In the genomic region with DNA sequence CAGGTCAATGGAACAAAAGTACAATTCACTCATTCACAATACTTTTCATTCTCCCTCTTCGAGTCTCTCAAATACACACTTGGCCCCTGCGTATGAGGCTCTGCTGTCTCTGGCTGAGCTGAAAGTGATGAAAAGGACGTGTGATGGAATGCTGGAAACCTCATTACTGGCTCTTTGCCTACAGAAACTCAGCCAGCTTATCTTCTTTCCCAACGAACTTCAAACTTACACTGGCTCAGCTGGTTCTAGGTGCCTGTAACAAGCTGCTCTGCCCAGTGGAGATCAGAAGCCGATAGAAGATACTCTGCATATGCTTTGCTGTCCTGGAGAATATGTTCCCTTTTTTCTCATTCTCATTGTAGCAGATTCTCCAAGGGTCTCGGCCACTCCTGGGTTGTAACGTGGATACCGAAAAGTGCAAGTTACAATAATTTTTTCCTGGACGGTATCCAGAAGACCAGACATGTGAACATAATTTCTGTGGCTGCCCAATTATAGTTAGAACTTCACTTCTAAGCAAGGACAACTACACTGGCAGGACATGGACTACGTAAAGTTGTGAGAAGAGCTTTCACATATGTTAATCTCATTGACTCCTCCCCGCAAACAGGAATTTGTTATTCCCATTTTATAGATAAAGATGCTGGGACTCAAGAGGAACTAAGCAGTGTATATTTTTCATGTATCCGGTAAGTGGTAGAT, we compare ENCODE assay signal across 16 cellular contexts.
DNase-seq lines count a peak whose midpoint lies in the region; ATAC-seq, FAIRE-seq and TF ChIP-seq lines count a peak whose summit lies in the region.
"Had no signal": no experiment of that assay in that cellular context is flagged by ENCODE, and none has a peak within 500 bp of the region (broad histone marks: within the 10 kb centered on the region; RNA-seq: fewer than 3 reads in every experiment).

No MANE protein-coding gene starts in this region.

- H3K79me2 ChIP-seq in GM23248 (ENCODE audit: insufficient read depth) (no peaks in the 10 kb centered on the region), keratinocyte (ENCODE audit: control insufficient read depth, insufficient read depth, low read length) (no peaks in the 10 kb centered on the region)

- H3K9me3 ChIP-seq in GM23248 (ENCODE audit: low read depth) (no peaks in the 10 kb centered on the region), keratinocyte (ENCODE audit: control insufficient read depth, low read depth, low read length) (no peaks in the 10 kb centered on the region), small intestine (ENCODE audit: control insufficient read depth, low read depth) (no peaks in the 10 kb centered on the region)
- H3K9me3 ChIP-seq: BLaER1 had no signal

- no peaks in the 10 kb centered on the region for H4K20me1 ChIP-seq in GM23248 (ENCODE audit: insufficient read depth)
- no peaks in the 10 kb centered on the region for H4K20me1 ChIP-seq in keratinocyte (ENCODE audit: control insufficient read depth, extremely low read depth, insufficient read depth, low read length)
- H4K20me1 ChIP-seq: BLaER1 had no signal

- FAIRE-seq in keratinocyte (lab: Jason Lieb, UNC) (peak; percentile 68), small intestine (lab: Jason Lieb, UNC) (no peak)

- peaks cover 14% of the 10 kb centered on the region for H3F3A ChIP-seq in GM23248 (ENCODE audit: insufficient read depth)

- ATAC-seq in HG03521 (IDR thresholded peaks at IDR 0.05; ENCODE audit: unreplicated experiment) = no peak
- ATAC-seq in GM18909 (IDR thresholded peaks at IDR 0.05; ENCODE audit: poor library complexity, unreplicated experiment) = no peak
- ATAC-seq: PC-3 had no signal

- DNase-seq in GM23248 = peak; percentile 25
- peak; percentile 12 for DNase-seq in epithelial cell of prostate (ENCODE audit: low read depth, low spot score)
- no peak for DNase-seq in keratinocyte (ENCODE audit: low read depth, low spot score)
- peak; percentile 84 for DNase-seq in small intestine
- no peak for DNase-seq in RKO (ENCODE audit: low spot score)
- no peak for DNase-seq in T-helper 1 cell
- DNase-seq: activated B cell treated with CpG ODN at 0.5 μM for 24 hours, HFFc6, NCI-H1417 treated with DMSO at 0.1 percent for 48 hours, NCI-H510A, PC-3 had no signal

- H3K36me3 ChIP-seq in GM23248 (ENCODE audit: low read depth) = no peaks in the 10 kb centered on the region
- H3K36me3 ChIP-seq in keratinocyte (ENCODE audit: control insufficient read depth in 2 of 2, extremely low read depth in 1 of 2, insufficient read depth in 2 of 2, low read length in 2 of 2) = no peaks in the 10 kb centered on the region
- H3K36me3 ChIP-seq in small intestine (ENCODE audit: control insufficient read depth in 2 of 2, insufficient read depth in 2 of 2, low read length in 2 of 2) = no peaks in the 10 kb centered on the region
- H3K36me3 ChIP-seq: BLaER1 had no signal

- H3K9ac ChIP-seq in GM23248 = no peak overlapping the region
- no peak overlapping the region for H3K9ac ChIP-seq in keratinocyte (ENCODE audit: control insufficient read depth, extremely low read depth, insufficient read depth, low read length)
- H3K9ac ChIP-seq: BLaER1, KMS-11 had no signal

- dilution Hi-C loops in keratinocyte (cut with MboI; ENCODE audit: extremely low pct_ligation_motif_present, low sequenced_read_pairs) = no loop called here

- peak overlapping the region; percentile 53; the same call in 1 of the 2 replicates for H2AFZ ChIP-seq in GM23248
- no peak overlapping the region for H2AFZ ChIP-seq in keratinocyte (ENCODE audit: control insufficient read depth, low read length)

- no peak overlapping the region for H3K4me3 ChIP-seq in GM23248
- H3K4me3 ChIP-seq in keratinocyte (ENCODE audit: control insufficient read depth in 2 of 3, extremely low read depth in 1 of 3, insufficient read depth in 2 of 3, low read depth in 1 of 3, low read length in 3 of 3) = no peak overlapping the region
- H3K4me3 ChIP-seq in small intestine (ENCODE audit: low read depth in 1 of 2, low read length in 2 of 2) = no peak overlapping the region
- H3K4me3 ChIP-seq: BLaER1 had no signal

- H3K27me3 ChIP-seq in GM23248 (replicated peaks; ENCODE audit: insufficient read depth) (no peaks in the 10 kb centered on the region), keratinocyte (ENCODE audit: control insufficient read depth, extremely low read depth, insufficient read depth, low read length) (no peaks in the 10 kb centered on the region), small intestine (ENCODE audit: control insufficient read depth in 2 of 2, insufficient read depth in 2 of 2, low read length in 2 of 2) (no peaks in the 10 kb centered on the region)
- H3K27me3 ChIP-seq: BLaER1 had no signal

- in situ Hi-C loops in GM23248 (cut with MboI) = no loop called here

- H3K4me1 ChIP-seq in GM23248 (ENCODE audit: insufficient read depth) (0 out of 2 replicates have a peak, but pooled peaks cover 10% of the 10 kb centered on the region), keratinocyte (ENCODE audit: control insufficient read depth, extremely low read depth, insufficient read depth, low read length) (peaks cover 16% of the 10 kb centered on the region), small intestine (ENCODE audit: control insufficient read depth in 2 of 2, insufficient read depth in 1 of 2, low read depth in 1 of 2, low read length in 1 of 2) (peaks cover 0 to 10% of the 10 kb centered on the region in 2 donors)
- H3K4me1 ChIP-seq: BLaER1 had no signal

- no peak for TF ChIP-seq CTCF in keratinocyte (optimal IDR thresholded peaks at IDR 0.05 in 1 of 3, IDR thresholded peaks at IDR 0.05 in 1 of 3, conservative IDR thresholded peaks at IDR 0.05 in 1 of 3; ENCODE audit: extremely low read depth in 1 of 3, insufficient read depth in 2 of 3, low read length in 3 of 3)

- no peak overlapping the region for H3K27ac ChIP-seq in GM23248
- H3K27ac ChIP-seq in epithelial cell of prostate = no peak overlapping the region
- H3K27ac ChIP-seq in keratinocyte (ENCODE audit: control insufficient read depth, insufficient read depth, low read length) = no peak overlapping the region
- H3K27ac ChIP-seq in small intestine (ENCODE audit: low read depth in 1 of 2, low read length in 1 of 2) = no peak overlapping the region
- H3K27ac ChIP-seq: BLaER1, HL-60, KMS-11 had no signal

- no peaks in the 10 kb centered on the region for H3K9me2 ChIP-seq in GM23248 (ENCODE audit: insufficient read depth)

- no peak overlapping the region for H3K4me2 ChIP-seq in GM23248 (ENCODE audit: unreplicated experiment)
- no peak overlapping the region for H3K4me2 ChIP-seq in keratinocyte (ENCODE audit: control insufficient read depth, extremely low read depth, insufficient read depth, low read depth, low read length)
- H3K4me2 ChIP-seq: BLaER1, KMS-11 had no signal

- 28 to 31% methylated on average over 12 of the region's 12 CpGs for WGBS in GM23248 (ENCODE audit: low coverage in 1 of 2, low lambda C conversion rate in 2 of 2, missing lambda C conversion rate in 2 of 2), 2 experiments
- WGBS in small intestine, 3 donors = 11 to 50% (median 26%) methylated on average over 12 of the region's 12 CpGs

- H3K9me1 ChIP-seq in keratinocyte (ENCODE audit: control insufficient read depth, extremely low read depth, insufficient read depth, low read length) = no peaks in the 10 kb centered on the region

Comparison
In these comparisons a context has a peak if more than half of its experiments do, and no peak if none do; other contexts are left out.
1. DNase-seq: peak in GM23248 (single experiment), epithelial cell of prostate (single experiment) and small intestine (single experiment); none in keratinocyte (single experiment), RKO (single experiment) and T-helper 1 cell (0 of 5).